In genomic region chr5:177425801-177426565, GRCh38 we compare ENCODE assay signal across 1 cellular context.
TF ChIP-seq lines count a peak whose summit lies in the region.

No MANE protein-coding gene starts in this region.

TF ChIP-seq in liver, 16 proteins besides CTCF, POLR2A, EP300 and RAD21 (continued from another document):
- TF ChIP-seq, protein P1, sequence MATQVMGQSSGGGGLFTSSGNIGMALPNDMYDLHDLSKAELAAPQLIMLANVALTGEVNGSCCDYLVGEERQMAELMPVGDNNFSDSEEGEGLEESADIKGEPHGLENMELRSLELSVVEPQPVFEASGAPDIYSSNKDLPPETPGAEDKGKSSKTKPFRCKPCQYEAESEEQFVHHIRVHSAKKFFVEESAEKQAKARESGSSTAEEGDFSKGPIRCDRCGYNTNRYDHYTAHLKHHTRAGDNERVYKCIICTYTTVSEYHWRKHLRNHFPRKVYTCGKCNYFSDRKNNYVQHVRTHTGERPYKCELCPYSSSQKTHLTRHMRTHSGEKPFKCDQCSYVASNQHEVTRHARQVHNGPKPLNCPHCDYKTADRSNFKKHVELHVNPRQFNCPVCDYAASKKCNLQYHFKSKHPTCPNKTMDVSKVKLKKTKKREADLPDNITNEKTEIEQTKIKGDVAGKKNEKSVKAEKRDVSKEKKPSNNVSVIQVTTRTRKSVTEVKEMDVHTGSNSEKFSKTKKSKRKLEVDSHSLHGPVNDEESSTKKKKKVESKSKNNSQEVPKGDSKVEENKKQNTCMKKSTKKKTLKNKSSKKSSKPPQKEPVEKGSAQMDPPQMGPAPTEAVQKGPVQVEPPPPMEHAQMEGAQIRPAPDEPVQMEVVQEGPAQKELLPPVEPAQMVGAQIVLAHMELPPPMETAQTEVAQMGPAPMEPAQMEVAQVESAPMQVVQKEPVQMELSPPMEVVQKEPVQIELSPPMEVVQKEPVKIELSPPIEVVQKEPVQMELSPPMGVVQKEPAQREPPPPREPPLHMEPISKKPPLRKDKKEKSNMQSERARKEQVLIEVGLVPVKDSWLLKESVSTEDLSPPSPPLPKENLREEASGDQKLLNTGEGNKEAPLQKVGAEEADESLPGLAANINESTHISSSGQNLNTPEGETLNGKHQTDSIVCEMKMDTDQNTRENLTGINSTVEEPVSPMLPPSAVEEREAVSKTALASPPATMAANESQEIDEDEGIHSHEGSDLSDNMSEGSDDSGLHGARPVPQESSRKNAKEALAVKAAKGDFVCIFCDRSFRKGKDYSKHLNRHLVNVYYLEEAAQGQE (IDR thresholded peaks at IDR 0.05): peak; percentile 42
- TF ChIP-seq HNF4G (IDR thresholded peaks at IDR 0.05): peak; percentile 25
- TF ChIP-seq ATF3 (IDR thresholded peaks at IDR 0.05): peak; percentile 37
- TF ChIP-seq RXRA (IDR thresholded peaks at IDR 0.05): peak; percentile 14 to 52
- no peak for TF ChIP-seq ZBTB33 (IDR thresholded peaks at IDR 0.05)
- TF ChIP-seq JUND (IDR thresholded peaks at IDR 0.05): peak; percentile 83 to 85
- TF ChIP-seq HNF4A (conservative IDR thresholded peaks at IDR 0.05): peak in 1 of 2 donors; percentile 38
- TF ChIP-seq MAX (IDR thresholded peaks at IDR 0.05): no peak
- TF ChIP-seq EGR1 (IDR thresholded peaks at IDR 0.05; ENCODE audit: low read depth in 2 of 2): peak; percentile 90 to 95
- TF ChIP-seq TAF1 (conservative IDR thresholded peaks at IDR 0.05): peak; percentile 28
- TF ChIP-seq FOXA2 (IDR thresholded peaks at IDR 0.05): no peak
- TF ChIP-seq YY1 (IDR thresholded peaks at IDR 0.05): peak; percentile 86
- TF ChIP-seq FOXA1 (IDR thresholded peaks at IDR 0.05): no peak
- TF ChIP-seq GABPA (IDR thresholded peaks at IDR 0.05 in 1 of 2, conservative IDR thresholded peaks at IDR 0.05 in 1 of 2): peak; percentile 61 to 80
